8 cellular contexts compared by ENCODE assay signal in genomic region chr16:46830417-46830901, GRCh38. TPM values are rescaled to one million over a fixed set of nuclear protein-coding genes. Genes with fewer than 3 reads are reported as not detected.
DNase-seq lines count a peak whose midpoint lies in the region; ATAC-seq lines count a peak whose summit lies in the region.

No MANE protein-coding gene starts in this region.

- H3K27me3 Mint-ChIP-seq in stimulated activated naive CD8-positive, alpha-beta T cell treated with anti-CD3 and anti-CD28 coated beads, Interleukin-15, Interleukin-2, amounts not matched to agents 100 ng/mL and 50 ng/mL, for 24 hours = no peaks in the 10 kb centered on the region

- in situ Hi-C loops in ACHN (cut with HindIII; ENCODE audit: low pct_ligation_motif_present, low pct_unique_long_range_greater_than_20kb, low sequenced_read_pairs) = no loop called here

- peaks cover 13% of the 10 kb centered on the region for H3K36me3 Mint-ChIP-seq in stimulated activated naive CD8-positive, alpha-beta T cell treated with anti-CD3 and anti-CD28 coated beads, Interleukin-15, Interleukin-2, amounts not matched to agents 100 ng/mL and 50 ng/mL, for 24 hours (ENCODE audit: low read depth)

- H3K27ac Mint-ChIP-seq in stimulated activated naive CD8-positive, alpha-beta T cell treated with anti-CD3 and anti-CD28 coated beads, Interleukin-15, Interleukin-2, amounts not matched to agents 100 ng/mL and 50 ng/mL, for 24 hours = peak overlapping the region; percentile 100

- ATAC-seq in GM18909 (IDR thresholded peaks at IDR 0.05; ENCODE audit: poor library complexity, unreplicated experiment) (peak; percentile 20), HG03354 (IDR thresholded peaks at IDR 0.05; ENCODE audit: poor library complexity, severe bottlenecking, unreplicated experiment) (peak; percentile 32)

- DNase-seq in ACHN (peak; percentile 37), UCSD-AML1 (lab: John Stamatoyannopoulos, UW; ENCODE audit: unreplicated experiment) (peak; percentile 56), dermis blood vessel endothelial cell (peak; percentile 43), midbrain (lab: John Stamatoyannopoulos, UW) (peak; percentile 20), iPS-NIHi11 (ENCODE audit: low spot score) (no peak)

- peak overlapping the region; percentile 98 for H3K4me3 Mint-ChIP-seq in stimulated activated naive CD8-positive, alpha-beta T cell treated with anti-CD3 and anti-CD28 coated beads, Interleukin-15, Interleukin-2, amounts not matched to agents 100 ng/mL and 50 ng/mL, for 24 hours

- peaks cover 46% of the 10 kb centered on the region for H3K4me1 Mint-ChIP-seq in stimulated activated naive CD8-positive, alpha-beta T cell treated with anti-CD3 and anti-CD28 coated beads, Interleukin-15, Interleukin-2, amounts not matched to agents 100 ng/mL and 50 ng/mL, for 24 hours (ENCODE audit: low read depth)

- no peaks in the 10 kb centered on the region for H3K9me3 Mint-ChIP-seq in stimulated activated naive CD8-positive, alpha-beta T cell treated with anti-CD3 and anti-CD28 coated beads, Interleukin-15, Interleukin-2, amounts not matched to agents 100 ng/mL and 50 ng/mL, for 24 hours

RNA-seq across cellular contexts. Expression of gene C16orf87, which starts 0.5 kb away (rescaled TPM):
- 10.9 and 11.2 TPM in 2 replicates for total RNA-seq in dermis blood vessel endothelial cell

RNA-seq across cellular contexts. Expression of gene GPT2, which starts 53.7 kb away (rescaled TPM):
- total RNA-seq in dermis blood vessel endothelial cell = 8.2 and 10.4 TPM in 2 replicates
